In genomic region chr17:49788443-49789277, GRCh38 we compare ENCODE assay signal across 1 cellular context.
A peak's percentile ranks its signal among the peaks of the same experiment; 100 is the strongest.
TF ChIP-seq lines count a peak whose summit lies in the region.

TSS of gene KAT7 (plus strand) at chr17:49788681. CDS start at chr17:49788835, 154 bp downstream.

TF ChIP-seq in HepG2, 621 proteins besides CTCF, POLR2A, EP300 and RAD21 (continued from another document and continues in another):
- TF ChIP-seq HOXA7 (CRISPR knock-in tag; IDR thresholded peaks at IDR 0.05): no peak
- TF ChIP-seq ZNF230 (CRISPR knock-in tag; IDR thresholded peaks at IDR 0.05): peak; percentile 81; the same call in 1 of the 2 replicates
- TF ChIP-seq ZMAT3 (CRISPR knock-in tag; conservative IDR thresholded peaks at IDR 0.05): peak; percentile 74; the same call in 1 of the 2 replicates
- no peak; the same call in 1 of the 2 replicates for TF ChIP-seq NAIF1 (CRISPR knock-in tag; IDR thresholded peaks at IDR 0.05; ENCODE audit: borderline replicate concordance)
- no peak for TF ChIP-seq RBM22 (optimal IDR thresholded peaks at IDR 0.05; ENCODE audit: low read length)
- peak; percentile 69 for TF ChIP-seq RXRB (CRISPR knock-in tag; IDR thresholded peaks at IDR 0.05; ENCODE audit: borderline replicate concordance)
- TF ChIP-seq ZNF530 (CRISPR knock-in tag; IDR thresholded peaks at IDR 0.05; ENCODE audit: low read depth): no peak
- no peak for TF ChIP-seq ATAD3A (CRISPR knock-in tag; IDR thresholded peaks at IDR 0.05)
- no peak for TF ChIP-seq NFIC (IDR thresholded peaks at IDR 0.05; ENCODE audit: low read length)
- TF ChIP-seq ZNF207 (IDR thresholded peaks at IDR 0.05; ENCODE audit: borderline replicate concordance): no peak
- no peak for TF ChIP-seq ZNF720 (CRISPR knock-in tag; IDR thresholded peaks at IDR 0.05)
- TF ChIP-seq ZNF331 (CRISPR knock-in tag; IDR thresholded peaks at IDR 0.05): no peak
- peak; percentile 99 for TF ChIP-seq NFYB (CRISPR knock-in tag; IDR thresholded peaks at IDR 0.05)
- no peak for TF ChIP-seq ZFP37 (CRISPR knock-in tag; IDR thresholded peaks at IDR 0.05; ENCODE audit: borderline replicate concordance)
- TF ChIP-seq HOXA3 (CRISPR knock-in tag; IDR thresholded peaks at IDR 0.05): peak; percentile 100
- peak; percentile 100 for TF ChIP-seq YY1 (IDR thresholded peaks at IDR 0.05; ENCODE audit: insufficient read depth, insufficient replicate concordance, low read depth, low read length)
- peak; percentile 89; the same call in 1 of the 2 replicates for TF ChIP-seq ZNF761 (CRISPR knock-in tag; conservative IDR thresholded peaks at IDR 0.05)
- no peak for TF ChIP-seq THYN1 (CRISPR knock-in tag; IDR thresholded peaks at IDR 0.05; ENCODE audit: borderline replicate concordance, low read depth)
- peak; percentile 98; the same call in 1 of the 2 replicates for TF ChIP-seq ZNF224 (CRISPR knock-in tag; IDR thresholded peaks at IDR 0.05)
- TF ChIP-seq TEF (CRISPR knock-in tag; IDR thresholded peaks at IDR 0.05): no peak; the same call in 1 of the 2 replicates
- no peak for TF ChIP-seq ZMAT5 (CRISPR knock-in tag; IDR thresholded peaks at IDR 0.05; ENCODE audit: borderline replicate concordance, low read depth)
- TF ChIP-seq ARNT2 (CRISPR knock-in tag; IDR thresholded peaks at IDR 0.05; ENCODE audit: low read depth): peak; percentile 83
- peak; percentile 98 for TF ChIP-seq NFYC (CRISPR knock-in tag; IDR thresholded peaks at IDR 0.05)
- TF ChIP-seq FLYWCH1 (CRISPR knock-in tag; IDR thresholded peaks at IDR 0.05): no peak
- TF ChIP-seq PHF5A (CRISPR knock-in tag; IDR thresholded peaks at IDR 0.05; ENCODE audit: low read depth, unreplicated experiment): peak; percentile 91
- no peak for TF ChIP-seq SKIL (CRISPR knock-in tag; IDR thresholded peaks at IDR 0.05; ENCODE audit: borderline replicate concordance)
- no peak for TF ChIP-seq ZNF281 (CRISPR knock-in tag; IDR thresholded peaks at IDR 0.05; ENCODE audit: borderline replicate concordance)
- no peak for TF ChIP-seq CEBPB (IDR thresholded peaks at IDR 0.05; ENCODE audit: borderline replicate concordance, low read depth, low read length)
- no peak for TF ChIP-seq NR2F6 (IDR thresholded peaks at IDR 0.05)
- peak; percentile 16; the same call in 1 of the 2 replicates for TF ChIP-seq NR2F6 (CRISPR knock-in tag; IDR thresholded peaks at IDR 0.05)
- TF ChIP-seq CCAR2 (optimal IDR thresholded peaks at IDR 0.05; ENCODE audit: low read depth, low read length): no peak
- TF ChIP-seq THAP7 (CRISPR knock-in tag; IDR thresholded peaks at IDR 0.05): peak; percentile 88
- no peak for TF ChIP-seq PCBP2 (optimal IDR thresholded peaks at IDR 0.05; ENCODE audit: low read depth, low read length, poor library complexity, severe bottlenecking)
- peak; percentile 84; the same call in 1 of the 2 replicates for TF ChIP-seq E2F2 (CRISPR knock-in tag; IDR thresholded peaks at IDR 0.05; ENCODE audit: borderline replicate concordance)
- peak; percentile 94; the same call in 1 of the 2 replicates for TF ChIP-seq KDM2A (CRISPR knock-in tag; IDR thresholded peaks at IDR 0.05; ENCODE audit: borderline replicate concordance, low read depth)
- peak; percentile 56; the same call in 1 of the 2 replicates for TF ChIP-seq ZNF619 (CRISPR knock-in tag; IDR thresholded peaks at IDR 0.05)
- TF ChIP-seq SSRP1 (CRISPR knock-in tag; IDR thresholded peaks at IDR 0.05): peak; percentile 95; the same call in 1 of the 2 replicates
- no peak for TF ChIP-seq ZFP41 (CRISPR knock-in tag; IDR thresholded peaks at IDR 0.05; ENCODE audit: borderline replicate concordance)
- TF ChIP-seq FUBP1 (CRISPR knock-in tag; IDR thresholded peaks at IDR 0.05; ENCODE audit: borderline replicate concordance): peak; percentile 76; the same call in 1 of the 2 replicates
- TF ChIP-seq ZNF605 (CRISPR knock-in tag; IDR thresholded peaks at IDR 0.05): peak; percentile 97
- peak; percentile 75 for TF ChIP-seq TEAD3 (CRISPR knock-in tag; optimal IDR thresholded peaks at IDR 0.05; ENCODE audit: borderline replicate concordance)
- peak; percentile 83 for TF ChIP-seq KDM5B (CRISPR knock-in tag; IDR thresholded peaks at IDR 0.05; ENCODE audit: borderline replicate concordance)
- TF ChIP-seq CAMTA2 (CRISPR knock-in tag; IDR thresholded peaks at IDR 0.05; ENCODE audit: borderline replicate concordance): peak; percentile 79; the same call in 1 of the 2 replicates
- peak; percentile 83; the same call in 1 of the 2 replicates for TF ChIP-seq ZC3H13 (CRISPR knock-in tag; IDR thresholded peaks at IDR 0.05)
- no peak; the same call in 1 of the 2 replicates for TF ChIP-seq ATF5 (CRISPR knock-in tag; IDR thresholded peaks at IDR 0.05; ENCODE audit: low read depth)
- TF ChIP-seq ISX (CRISPR knock-in tag; conservative IDR thresholded peaks at IDR 0.05): no peak
- TF ChIP-seq FOXM1 (CRISPR knock-in tag; IDR thresholded peaks at IDR 0.05): peak; percentile 67; the same call in 1 of the 2 replicates
- no peak for TF ChIP-seq ZNF234 (CRISPR knock-in tag; conservative IDR thresholded peaks at IDR 0.05)
- no peak for TF ChIP-seq REXO4 (CRISPR knock-in tag; IDR thresholded peaks at IDR 0.05; ENCODE audit: borderline replicate concordance)
- peak; percentile 82; the same call in 1 of the 2 replicates for TF ChIP-seq NCOR1 (IDR thresholded peaks at IDR 0.05; ENCODE audit: borderline replicate concordance, low read length)
- TF ChIP-seq AGO1 (IDR thresholded peaks at IDR 0.05; ENCODE audit: low read depth, low read length, poor library complexity, severe bottlenecking): peak; percentile 77
- peak; percentile 82 for TF ChIP-seq ELF3 (CRISPR knock-in tag; IDR thresholded peaks at IDR 0.05)
- TF ChIP-seq ATF4 (CRISPR knock-in tag; IDR thresholded peaks at IDR 0.05): peak in 1 of 2 experiments; percentile 87; a peak in 2 of 4 replicates
- TF ChIP-seq ZNF879 (CRISPR knock-in tag; IDR thresholded peaks at IDR 0.05): peak; percentile 79; the same call in 1 of the 2 replicates
- peak; percentile 87; the same call in 1 of the 2 replicates for TF ChIP-seq NFKB2 (CRISPR knock-in tag; IDR thresholded peaks at IDR 0.05; ENCODE audit: borderline replicate concordance)
- TF ChIP-seq ZNF337 (CRISPR knock-in tag; IDR thresholded peaks at IDR 0.05; ENCODE audit: borderline replicate concordance, low read depth): peak; percentile 88; the same call in 1 of the 2 replicates
- peak; percentile 9; the same call in 1 of the 2 replicates for TF ChIP-seq SP5 (CRISPR knock-in tag; IDR thresholded peaks at IDR 0.05; ENCODE audit: borderline replicate concordance, low read depth)
- TF ChIP-seq NKX3-1 (CRISPR knock-in tag; IDR thresholded peaks at IDR 0.05): no peak; the same call in 1 of the 2 replicates
- peak; percentile 55; the same call in 1 of the 2 replicates for TF ChIP-seq MTF1 (CRISPR knock-in tag; IDR thresholded peaks at IDR 0.05)
- TF ChIP-seq ZFP1 (CRISPR knock-in tag; IDR thresholded peaks at IDR 0.05): peak; percentile 53
- TF ChIP-seq SAP130 (CRISPR knock-in tag; IDR thresholded peaks at IDR 0.05; ENCODE audit: low read depth): peak; percentile 89
- no peak; the same call in 1 of the 2 replicates for TF ChIP-seq SIN3B (IDR thresholded peaks at IDR 0.05; ENCODE audit: low read length)
- TF ChIP-seq SALL2 (CRISPR knock-in tag; IDR thresholded peaks at IDR 0.05): peak; percentile 85; the same call in 1 of the 2 replicates
- 0 out of 2 replicates have a peak, but pooled peaks have one; percentile 84 for TF ChIP-seq ZNF180 (CRISPR knock-in tag; IDR thresholded peaks at IDR 0.05; ENCODE audit: borderline replicate concordance, low read depth)
- TF ChIP-seq ZNF782 (CRISPR knock-in tag; IDR thresholded peaks at IDR 0.05; ENCODE audit: borderline replicate concordance): peak; percentile 71; the same call in 1 of the 2 replicates
